Comparison of ENCODE assay signal across 19 cellular contexts in the genomic region with DNA sequence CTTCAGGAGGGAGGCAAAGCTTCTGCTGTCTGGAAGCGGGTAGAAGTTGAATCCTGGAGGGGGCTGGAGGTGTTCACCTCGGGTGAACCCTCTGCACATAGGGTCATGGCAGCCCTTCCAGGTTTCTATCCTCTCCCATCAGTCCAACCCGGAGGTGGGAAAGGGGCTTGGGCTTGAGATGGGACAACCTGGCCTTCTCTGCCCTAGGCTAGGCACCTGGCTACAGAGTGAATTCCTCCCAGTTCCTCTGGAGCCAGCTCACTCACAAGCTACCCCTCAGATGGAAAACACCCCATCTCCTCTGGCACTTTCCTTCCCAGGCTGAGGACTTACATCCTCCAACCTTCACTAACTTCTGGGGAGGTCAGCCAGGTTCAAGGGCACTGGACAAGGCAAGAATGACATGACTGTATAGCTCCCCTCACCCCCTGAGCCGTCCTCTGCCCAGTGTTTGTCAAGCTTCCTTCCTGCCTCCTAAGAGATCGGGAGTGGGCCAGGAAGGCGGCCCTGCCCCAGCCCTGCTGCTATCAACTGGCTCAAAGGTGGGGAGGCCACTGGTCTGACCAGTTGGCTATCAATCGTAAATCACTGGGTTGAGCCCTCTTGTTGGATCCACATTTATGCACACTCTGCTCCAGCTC. TPM values are rescaled to one million over a fixed set of nuclear protein-coding genes. Genes with fewer than 3 reads are reported as not detected.
"Had no signal": no experiment of that assay in that cellular context is flagged by ENCODE, and none has a peak within 500 bp of the region (broad histone marks: within the 10 kb centered on the region; RNA-seq: fewer than 3 reads in every experiment).

No MANE protein-coding gene starts in this region.

- H3K4me1 ChIP-seq: colonic mucosa, esophagus squamous epithelium, right atrium auricular region had no signal

- FAIRE-seq: endometrium had no signal

- H3K27me3 ChIP-seq: colonic mucosa, esophagus squamous epithelium, gastroesophageal sphincter, neutrophil, right atrium auricular region, sigmoid colon, upper lobe of left lung had no signal

- H3K9me3 ChIP-seq: colonic mucosa, esophagus squamous epithelium, gastroesophageal sphincter, neutrophil, right atrium auricular region, sigmoid colon had no signal

- H3K4me3 ChIP-seq: colonic mucosa, esophagus squamous epithelium, gastroesophageal sphincter, right atrium auricular region, sigmoid colon, skin epidermis, upper lobe of left lung had no signal

- H3K27ac ChIP-seq: colonic mucosa, esophagus squamous epithelium, gastroesophageal sphincter, neutrophil, right atrium auricular region, sigmoid colon, skin epidermis, upper lobe of left lung had no signal

- H3K36me3 ChIP-seq: colonic mucosa, esophagus squamous epithelium, gastroesophageal sphincter, neutrophil, right atrium auricular region, sigmoid colon, upper lobe of left lung had no signal

- DNase-seq: colonic mucosa; effector memory CD4-positive, alpha-beta T cell; esophagus squamous epithelium; foreskin fibroblast; glutamatergic neuron; immature natural killer cell; left colon; mesendoderm; naive thymus-derived CD4-positive, alpha-beta T cell; nephron progenitor cell; sigmoid colon; stimulated activated CD4-positive, alpha-beta T cell treated with anti-CD3 and anti-CD28 coated beads, Interleukin-2, amount 100 ng/mL, for 48 hours; stimulated activated naive CD4-positive, alpha-beta T cell treated with Interleukin-2 at 50 U/mL for 16 hours had no signal

RNA-seq across cellular contexts. Expression of gene KLF15, which starts 45.8 kb away (rescaled TPM):
- polyA plus RNA-seq: immature natural killer cell; naive thymus-derived CD4-positive, alpha-beta T cell had no signal
